ENCODE assay signal across 18 cellular contexts in the genomic region with DNA sequence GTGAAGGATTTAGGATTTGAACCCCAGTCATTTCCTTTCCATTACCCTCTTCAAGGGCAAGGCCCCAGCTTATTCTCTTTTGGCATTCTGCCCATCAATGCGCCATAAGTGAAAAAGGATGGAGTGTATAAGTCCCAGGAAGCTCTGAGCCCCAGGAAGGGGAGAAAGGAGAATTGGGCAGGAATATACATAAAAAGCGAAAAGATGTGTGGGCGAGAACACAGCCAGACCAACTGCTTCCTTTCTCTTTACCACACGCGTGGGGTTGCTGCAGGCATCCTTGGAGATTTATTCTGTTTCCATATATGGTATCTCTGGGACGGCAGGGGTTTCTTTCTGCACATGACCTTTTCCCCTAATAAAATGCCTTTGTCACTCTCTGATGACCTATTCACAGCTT.
DNase-seq lines count a peak whose midpoint lies in the region; ATAC-seq and TF ChIP-seq lines count a peak whose summit lies in the region.
"Had no signal": no experiment of that assay in that cellular context is flagged by ENCODE, and none has a peak within 500 bp of the region (broad histone marks: within the 10 kb centered on the region; RNA-seq: fewer than 3 reads in every experiment).

No MANE protein-coding gene starts in this region.

- TF ChIP-seq CTCF in smooth muscle cell (IDR thresholded peaks at IDR 0.05; ENCODE audit: borderline replicate concordance, insufficient read depth, poor library complexity, severe bottlenecking) = no peak
- TF ChIP-seq CTCF in CD4-positive, alpha-beta T cell (IDR thresholded peaks at IDR 0.05) = no peak

- H3F3A ChIP-seq in smooth muscle cell (ENCODE audit: low read depth) = no peaks in the 10 kb centered on the region

- WGBS in smooth muscle cell (ENCODE audit: low lambda C conversion rate) = 48% methylated on average over 6 of the region's 6 CpGs

- POLR2A ChIA-PET in CD4-positive, alpha-beta T cell (lab: Charles Lee) = no interaction called here

- H3K27me3 ChIP-seq in HUES48 (ENCODE audit: control insufficient read depth, insufficient read depth, low read length) = no peaks in the 10 kb centered on the region
- H3K27me3 ChIP-seq in iPS-20b (ENCODE audit: insufficient read depth, low read length) = no peaks in the 10 kb centered on the region
- H3K27me3 ChIP-seq in smooth muscle cell (ENCODE audit: low read depth) = no peaks in the 10 kb centered on the region
- H3K27me3 ChIP-seq in CD4-positive, alpha-beta T cell (ENCODE audit: control insufficient read depth, insufficient read depth, low read length) = no peaks in the 10 kb centered on the region

- H3K27me3 Mint-ChIP-seq in CD4-positive, alpha-beta T cell = no peaks in the 10 kb centered on the region
- H3K27me3 Mint-ChIP-seq: T-cell had no signal

- no peak overlapping the region for H3K4me3 ChIP-seq in HUES48 (ENCODE audit: low read depth, low read length)
- no peak overlapping the region for H3K4me3 ChIP-seq in iPS-20b (ENCODE audit: low read length)
- no peak overlapping the region for H3K4me3 ChIP-seq in smooth muscle cell
- H3K4me3 ChIP-seq: SK-N-MC had no signal

- 0 out of 2 replicates have a peak, but pooled peaks cover 2% of the 10 kb centered on the region for H3K9me3 ChIP-seq in HUES48 (ENCODE audit: control insufficient read depth, insufficient read depth, low read length)
- no peaks in the 10 kb centered on the region for H3K9me3 ChIP-seq in iPS-20b (ENCODE audit: insufficient read depth, low read depth, low read length)
- no peaks in the 10 kb centered on the region for H3K9me3 ChIP-seq in smooth muscle cell (replicated peaks; ENCODE audit: low read depth)
- no peaks in the 10 kb centered on the region for H3K9me3 ChIP-seq in CD4-positive, alpha-beta T cell (ENCODE audit: control insufficient read depth, low read length)

- H3K27ac ChIP-seq in HUES48 (ENCODE audit: low read depth, low read length) (peak overlapping the region; percentile 48), iPS-20b (ENCODE audit: low read length) (no peak overlapping the region), smooth muscle cell (ENCODE audit: low read depth) (no peak overlapping the region)
- no peak overlapping the region for H3K27ac ChIP-seq in CD4-positive, alpha-beta T cell (ENCODE audit: low read depth, low read length)
- H3K27ac ChIP-seq: C4-2B, SK-N-MC had no signal

- no peaks in the 10 kb centered on the region for H3K36me3 Mint-ChIP-seq in CD4-positive, alpha-beta T cell (ENCODE audit: low read depth)
- H3K36me3 Mint-ChIP-seq: T-cell had no signal

- H3K27ac Mint-ChIP-seq in CD4-positive, alpha-beta T cell = no peak overlapping the region
- H3K27ac Mint-ChIP-seq: T-cell had no signal

- H3K4me1 ChIP-seq in HUES48 (ENCODE audit: control insufficient read depth, insufficient read depth, low read length) (peaks cover 16% of the 10 kb centered on the region), iPS-20b (ENCODE audit: insufficient read depth, low read length) (peaks cover 14% of the 10 kb centered on the region; the same call in 1 of the 2 replicates), smooth muscle cell (ENCODE audit: low read depth) (no peaks in the 10 kb centered on the region)

- peaks cover 11% of the 10 kb centered on the region for H3K4me1 Mint-ChIP-seq in CD4-positive, alpha-beta T cell (ENCODE audit: low read depth)

- H3K9me3 Mint-ChIP-seq in CD4-positive, alpha-beta T cell = peaks cover 2% of the 10 kb centered on the region

- no peaks in the 10 kb centered on the region for H3K36me3 ChIP-seq in HUES48 (ENCODE audit: control insufficient read depth, insufficient read depth, low read length)
- no peaks in the 10 kb centered on the region for H3K36me3 ChIP-seq in iPS-20b (ENCODE audit: insufficient read depth, low read depth, low read length)
- no peaks in the 10 kb centered on the region for H3K36me3 ChIP-seq in smooth muscle cell (ENCODE audit: low read depth)

- H2AFZ ChIP-seq in smooth muscle cell (ENCODE audit: low read depth) = no peak overlapping the region

- intact Hi-C loops in CD4-positive, alpha-beta T cell (cut with DNase I, micrococcal nuclease) = no loop called here

- ATAC-seq in CD4-positive, alpha-beta T cell (ENCODE audit: poor library complexity) = no peak
- ATAC-seq: T-cell had no signal

- DNase-seq in NCI-H2196 (lab: John Stamatoyannopoulos, UW; ENCODE audit: unreplicated experiment) (peak; percentile 11), NCI-H2196 treated with DMSO at 0.1 percent for 48 hours (lab: John Stamatoyannopoulos, UW; ENCODE audit: unreplicated experiment) (no peak), NCI-H2171 treated with DMSO at 0.1 percent for 48 hours (lab: John Stamatoyannopoulos, UW) (peak; percentile 59), T-helper 1 cell (no peak), smooth muscle cell (lab: John Stamatoyannopoulos, UW; ENCODE audit: unreplicated experiment) (no peak)
- DNase-seq in CD4-positive, alpha-beta T cell = no peak
- DNase-seq: COR-L47, KG1, NCI-H1105, NCI-H187, NCI-H526 treated with DMSO at 0.1 percent for 48 hours, Right ventricle myocardium superior, T-cell, T1000 had no signal

- H4K20me1 ChIP-seq in smooth muscle cell (ENCODE audit: low read depth) = no peaks in the 10 kb centered on the region

- CTCF ChIA-PET in CD4-positive, alpha-beta T cell (lab: Charles Lee) = interaction anchor here (0.5 kb wide), 1 partner anchor 133 kb away, joined by 3 read pairs; no protein-coding TSS in a partner anchor

- no peaks in the 10 kb centered on the region for H3K79me2 ChIP-seq in smooth muscle cell (ENCODE audit: low read depth)

- no peak overlapping the region for H3K4me2 ChIP-seq in smooth muscle cell

- H3K4me3 Mint-ChIP-seq in CD4-positive, alpha-beta T cell = no peak overlapping the region
- H3K4me3 Mint-ChIP-seq: T-cell had no signal

- H3K9ac ChIP-seq in HUES48 (ENCODE audit: low read depth, low read length) (no peak overlapping the region), iPS-20b (ENCODE audit: low read depth, low read length) (peak overlapping the region; percentile 5; the same call in 1 of the 2 replicates), smooth muscle cell (ENCODE audit: low read depth) (no peak overlapping the region)

Comparison
In these comparisons a context has a peak if more than half of its experiments do, and no peak if none do; other contexts are left out.
1. DNase-seq: peak in NCI-H2196 (single experiment) and NCI-H2171 treated with DMSO at 0.1 percent for 48 hours (single experiment); none in NCI-H2196 treated with DMSO at 0.1 percent for 48 hours (single experiment), T-helper 1 cell (0 of 5), smooth muscle cell (single experiment) and CD4-positive, alpha-beta T cell (0 of 10).